15 cellular contexts compared by ENCODE assay signal in the genomic region with DNA sequence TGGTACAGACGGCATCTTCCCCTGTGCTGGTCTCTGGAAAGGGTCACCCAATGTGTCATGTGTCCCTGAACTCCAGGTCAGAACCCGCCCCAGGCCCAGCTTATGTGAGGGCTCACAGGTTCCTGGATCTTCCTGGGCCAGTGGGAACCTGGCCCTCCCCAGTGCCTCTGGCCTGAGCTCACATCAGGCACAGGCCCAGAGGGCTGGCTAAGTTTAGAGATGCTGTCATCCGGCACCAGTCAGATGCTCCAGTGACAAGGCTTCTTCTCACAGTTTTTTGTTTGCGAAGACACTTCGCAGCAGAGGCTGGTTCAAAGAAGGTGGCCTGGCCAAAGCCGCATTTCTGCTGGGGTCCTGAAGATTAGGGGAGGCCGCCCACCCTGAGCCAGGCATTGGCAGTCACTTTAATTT. TPM values are rescaled to one million over a fixed set of nuclear protein-coding genes. Genes with fewer than 3 reads are reported as not detected.
"Had no signal": no experiment of that assay in that cellular context is flagged by ENCODE, and none has a peak within 500 bp of the region (broad histone marks: within the 10 kb centered on the region; RNA-seq: fewer than 3 reads in every experiment).

No MANE protein-coding gene starts in this region.

- H3K36me3 ChIP-seq: ovary, SJSA1, tibial artery had no signal

- H3K27ac Mint-ChIP-seq: activated T-helper 2 cell treated with anti-CD3 and anti-CD28 coated beads, Interferon-gamma antibody, Interleukin-2, Interleukin-4, amounts not matched to agents 10 μg/mL and 5 μg/mL and 100 μg/mL, durations not matched to agents 14 hours and 24 hours and 36 hours; immature natural killer cell; T-helper 2 cell treated with Interferon-gamma antibody and Interleukin-4, amounts not matched to agents 5 μg/mL and 100 μg/mL, for 36 hours had no signal

- ATAC-seq: activated naive CD4-positive, alpha-beta T cell treated with anti-CD3 and anti-CD28 coated beads, Interleukin-2, amount 50 U/mL, for 72 hours; body of pancreas; left colon had no signal

- H3K4me3 Mint-ChIP-seq: immature natural killer cell; T-helper 2 cell treated with Interferon-gamma antibody and Interleukin-4, amounts not matched to agents 5 μg/mL and 100 μg/mL, for 36 hours had no signal

- H3K4me1 ChIP-seq: SJSA1 had no signal

- DNase-seq: activated T-cell treated with anti-CD3 and anti-CD28 coated beads for 4 hours, amniotic stem cell, body of pancreas, immature natural killer cell, mammary epithelial cell, small intestine, SW 1271, tibial artery had no signal

- H3K36me3 Mint-ChIP-seq: activated naive CD4-positive, alpha-beta T cell treated with anti-CD3 and anti-CD28 coated beads, Interleukin-2, amount 50 U/mL, for 72 hours; immature natural killer cell had no signal

- H3K27me3 ChIP-seq: body of pancreas, ovary had no signal

- H3K4me3 ChIP-seq: body of pancreas, ovary, SJSA1, tibial artery had no signal

- H3K9me3 Mint-ChIP-seq: activated naive CD4-positive, alpha-beta T cell treated with anti-CD3 and anti-CD28 coated beads, Interleukin-2, amount 50 U/mL, for 72 hours; activated T-helper 2 cell treated with anti-CD3 and anti-CD28 coated beads, Interferon-gamma antibody, Interleukin-2, Interleukin-4, amounts not matched to agents 10 μg/mL and 5 μg/mL and 100 μg/mL, durations not matched to agents 14 hours and 24 hours and 36 hours; immature natural killer cell; T-helper 2 cell treated with Interferon-gamma antibody and Interleukin-4, amounts not matched to agents 5 μg/mL and 100 μg/mL, for 36 hours had no signal

- H3K27ac ChIP-seq: body of pancreas, ovary, SJSA1, tibial artery had no signal

- H3K9me3 ChIP-seq: body of pancreas, ovary, SJSA1 had no signal

RNA-seq across cellular contexts. Expression of a gene that starts 11.8 kb away (rescaled TPM):
- total RNA-seq: epithelial cell of proximal tubule, SJSA1 had no signal
- polyA plus RNA-seq: immature natural killer cell had no signal
